In genomic region chr6:53499094-53499493, GRCh38 we compare ENCODE assay signal across 33 cellular contexts.
"Had no signal": no experiment of that assay in that cellular context is flagged by ENCODE, and none has a peak within 500 bp of the region (broad histone marks: within the 10 kb centered on the region; RNA-seq: fewer than 3 reads in every experiment).

No MANE protein-coding gene starts in this region.

- H3K27ac Mint-ChIP-seq: activated CD4-positive, alpha-beta memory T cell treated with anti-CD3 and anti-CD28 coated beads for 36 hours; activated CD4-positive, alpha-beta T cell treated with anti-CD3 and anti-CD28 coated beads for 36 hours; activated CD4-positive, alpha-beta T cell treated with anti-CD3 and anti-CD28 coated beads, Interleukin-2, amount 10 ng/mL, durations not matched to agents 24 days and 14 days; activated CD8-positive, alpha-beta memory T cell treated with anti-CD3 and anti-CD28 coated beads, Interleukin-2, amount 10 ng/mL, durations not matched to agents 7 days and 5 days; activated CD8-positive, alpha-beta T cell treated with anti-CD3 and anti-CD28 coated beads, Interleukin-2, amount 10 ng/mL, durations not matched to agents 7 days and 5 days; activated naive CD4-positive, alpha-beta T cell treated with anti-CD3 and anti-CD28 coated beads, Interleukin-2, amount 10 ng/mL, durations not matched to agents 7 days and 5 days; activated naive CD4-positive, alpha-beta T cell treated with anti-CD3 and anti-CD28 coated beads, Interleukin-2, amount 50 U/mL, for 72 hours; activated naive CD8-positive, alpha-beta T cell treated with anti-CD3 and anti-CD28 coated beads, Interleukin-2, amount 10 ng/mL, durations not matched to agents 7 days and 5 days; activated T-helper 1 cell treated with anti-CD3 and anti-CD28 coated beads, Interleukin-12 subunit alpha, Interleukin-12 subunit beta, Interleukin-2, Interleukin-4 antibody, amounts not matched to agents 30 ng/mL and 10 ng/mL and 1 ng/mL, durations not matched to agents 14 hours and 24 hours and 36 hours; activated T-helper 2 cell treated with anti-CD3 and anti-CD28 coated beads, Interferon-gamma antibody, Interleukin-2, Interleukin-4, amounts not matched to agents 10 μg/mL and 5 μg/mL and 100 μg/mL, durations not matched to agents 14 hours and 24 hours and 36 hours; brain; endodermal cell; T-helper 1 cell treated with Interleukin-12 subunit alpha and Interleukin-12 subunit beta and Interleukin-4 antibody, amounts not matched to agents 30 μg/mL and 1 μg/mL, for 36 hours had no signal

- H3K27ac ChIP-seq: ascending aorta, breast epithelium, cardiac muscle cell, colonic mucosa, foreskin keratinocyte, heart right ventricle, hepatocyte had no signal

- ATAC-seq: activated CD4-positive, alpha-beta T cell treated with anti-CD3 and anti-CD28 coated beads for 36 hours; activated CD8-positive, alpha-beta memory T cell treated with anti-CD3 and anti-CD28 coated beads, Interleukin-2, amount 10 ng/mL, durations not matched to agents 7 days and 5 days; activated CD8-positive, alpha-beta T cell treated with anti-CD3 and anti-CD28 coated beads, Interleukin-2, amount 10 ng/mL, durations not matched to agents 7 days and 5 days; activated naive CD4-positive, alpha-beta T cell treated with anti-CD3 and anti-CD28 coated beads, Interleukin-2, amount 50 U/mL, for 72 hours; foreskin keratinocyte; gastroesophageal sphincter; heart right ventricle had no signal

- H3K36me3 Mint-ChIP-seq: activated naive CD4-positive, alpha-beta T cell treated with anti-CD3 and anti-CD28 coated beads, Interleukin-2, amount 50 U/mL, for 72 hours had no signal

- DNase-seq: activated CD4-positive, alpha-beta memory T cell treated with anti-CD3 and anti-CD28 coated beads for 36 hours; activated CD4-positive, alpha-beta T cell treated with anti-CD3 and anti-CD28 coated beads for 36 hours; activated CD4-positive, alpha-beta T cell treated with anti-CD3 and anti-CD28 coated beads, Interleukin-2, amount 10 ng/mL, durations not matched to agents 24 days and 14 days; activated CD4-positive, CD25-positive, alpha-beta regulatory T cell; activated CD4-positive, CD25-positive, alpha-beta regulatory T cell treated with anti-CD3 and anti-CD28 coated beads, Interleukin-2, amount 50 U/mL, for 72 hours; activated CD8-positive, alpha-beta memory T cell treated with anti-CD3 and anti-CD28 coated beads, Interleukin-2, amount 10 ng/mL, durations not matched to agents 7 days and 5 days; activated CD8-positive, alpha-beta memory T cell treated with anti-CD3 and anti-CD28 coated beads, Interleukin-2, amount 50 U/mL, for 4 hours; activated CD8-positive, alpha-beta T cell treated with anti-CD3 and anti-CD28 coated beads, Interleukin-2, amount 10 ng/mL, durations not matched to agents 7 days and 5 days; activated effector memory CD4-positive, alpha-beta T cell treated with anti-CD3 and anti-CD28 coated beads, Interleukin-2, amount 50 U/mL, for 16 hours; activated naive CD4-positive, alpha-beta T cell; activated naive CD4-positive, alpha-beta T cell treated with anti-CD3 and anti-CD28 coated beads, Interleukin-2, amount 10 ng/mL, durations not matched to agents 7 days and 5 days; activated naive CD8-positive, alpha-beta T cell treated with anti-CD3 and anti-CD28 coated beads, Interleukin-2, amount 10 ng/mL, durations not matched to agents 7 days and 5 days; activated T-cell treated with anti-CD3 and anti-CD28 coated beads, Interleukin-2, amount 50 U/mL, for 1 hour; activated T-cell treated with anti-CD3 and anti-CD28 coated beads, Interleukin-2, amount 50 U/mL, for 48 hours; central memory CD4-positive, alpha-beta T cell; cerebellar nuclear complex; colonic mucosa; effector memory CD4-positive, alpha-beta T cell; endodermal cell; foreskin keratinocyte; heart right ventricle; T1000 had no signal

- H3K27me3 ChIP-seq: ascending aorta, breast epithelium, cardiac muscle cell, colonic mucosa, esophagus muscularis mucosa, foreskin keratinocyte, gastroesophageal sphincter, heart right ventricle, hepatocyte had no signal

- H3K27me3 Mint-ChIP-seq: activated CD4-positive, alpha-beta memory T cell treated with anti-CD3 and anti-CD28 coated beads for 36 hours; activated CD4-positive, alpha-beta T cell treated with anti-CD3 and anti-CD28 coated beads, Interleukin-2, amount 10 ng/mL, durations not matched to agents 24 days and 14 days; activated CD8-positive, alpha-beta memory T cell treated with anti-CD3 and anti-CD28 coated beads, Interleukin-2, amount 10 ng/mL, durations not matched to agents 7 days and 5 days; activated naive CD4-positive, alpha-beta T cell treated with anti-CD3 and anti-CD28 coated beads, Interleukin-2, amount 10 ng/mL, durations not matched to agents 7 days and 5 days; activated naive CD8-positive, alpha-beta T cell treated with anti-CD3 and anti-CD28 coated beads, Interleukin-2, amount 10 ng/mL, durations not matched to agents 7 days and 5 days; brain had no signal

- H3K36me3 ChIP-seq: breast epithelium had no signal

- H3K4me1 Mint-ChIP-seq: activated CD4-positive, alpha-beta T cell treated with anti-CD3 and anti-CD28 coated beads, Interleukin-2, amount 10 ng/mL, durations not matched to agents 24 days and 14 days; activated CD8-positive, alpha-beta memory T cell treated with anti-CD3 and anti-CD28 coated beads, Interleukin-2, amount 10 ng/mL, durations not matched to agents 7 days and 5 days; activated naive CD4-positive, alpha-beta T cell treated with anti-CD3 and anti-CD28 coated beads, Interleukin-2, amount 10 ng/mL, durations not matched to agents 7 days and 5 days; activated naive CD8-positive, alpha-beta T cell treated with anti-CD3 and anti-CD28 coated beads, Interleukin-2, amount 10 ng/mL, durations not matched to agents 7 days and 5 days; brain had no signal

- H3K9me3 ChIP-seq: ascending aorta, breast epithelium, colonic mucosa, esophagus muscularis mucosa, gastroesophageal sphincter, heart right ventricle had no signal

- H3K4me3 Mint-ChIP-seq: activated CD4-positive, alpha-beta memory T cell treated with anti-CD3 and anti-CD28 coated beads for 36 hours; activated CD4-positive, alpha-beta T cell treated with anti-CD3 and anti-CD28 coated beads for 36 hours; activated CD4-positive, alpha-beta T cell treated with anti-CD3 and anti-CD28 coated beads, Interleukin-2, amount 10 ng/mL, durations not matched to agents 24 days and 14 days; activated CD8-positive, alpha-beta memory T cell treated with anti-CD3 and anti-CD28 coated beads, Interleukin-2, amount 10 ng/mL, durations not matched to agents 7 days and 5 days; activated CD8-positive, alpha-beta T cell treated with anti-CD3 and anti-CD28 coated beads, Interleukin-2, amount 10 ng/mL, durations not matched to agents 7 days and 5 days; activated naive CD4-positive, alpha-beta T cell treated with anti-CD3 and anti-CD28 coated beads, Interleukin-2, amount 10 ng/mL, durations not matched to agents 7 days and 5 days; activated naive CD8-positive, alpha-beta T cell treated with anti-CD3 and anti-CD28 coated beads, Interleukin-2, amount 10 ng/mL, durations not matched to agents 7 days and 5 days; activated T-helper 1 cell treated with anti-CD3 and anti-CD28 coated beads, Interleukin-12 subunit alpha, Interleukin-12 subunit beta, Interleukin-2, Interleukin-4 antibody, amounts not matched to agents 30 ng/mL and 10 ng/mL and 1 ng/mL, durations not matched to agents 14 hours and 24 hours and 36 hours; brain; endodermal cell; T-helper 1 cell treated with Interleukin-12 subunit alpha and Interleukin-12 subunit beta and Interleukin-4 antibody, amounts not matched to agents 30 μg/mL and 1 μg/mL, for 36 hours had no signal

- H3K4me1 ChIP-seq: ascending aorta, breast epithelium, colonic mucosa had no signal

- H3K4me3 ChIP-seq: ascending aorta, breast epithelium, cardiac muscle cell, colonic mucosa, esophagus muscularis mucosa, gastroesophageal sphincter, heart right ventricle, hepatocyte had no signal

- H3K9me3 Mint-ChIP-seq: activated CD4-positive, alpha-beta memory T cell treated with anti-CD3 and anti-CD28 coated beads for 36 hours; activated CD4-positive, alpha-beta T cell treated with anti-CD3 and anti-CD28 coated beads, Interleukin-2, amount 10 ng/mL, durations not matched to agents 24 days and 14 days; activated naive CD4-positive, alpha-beta T cell treated with anti-CD3 and anti-CD28 coated beads, Interleukin-2, amount 10 ng/mL, durations not matched to agents 7 days and 5 days; activated naive CD4-positive, alpha-beta T cell treated with anti-CD3 and anti-CD28 coated beads, Interleukin-2, amount 50 U/mL, for 72 hours; activated naive CD8-positive, alpha-beta T cell treated with anti-CD3 and anti-CD28 coated beads, Interleukin-2, amount 10 ng/mL, durations not matched to agents 7 days and 5 days; activated T-helper 1 cell treated with anti-CD3 and anti-CD28 coated beads, Interleukin-12 subunit alpha, Interleukin-12 subunit beta, Interleukin-2, Interleukin-4 antibody, amounts not matched to agents 30 ng/mL and 10 ng/mL and 1 ng/mL, durations not matched to agents 14 hours and 24 hours and 36 hours; activated T-helper 2 cell treated with anti-CD3 and anti-CD28 coated beads, Interferon-gamma antibody, Interleukin-2, Interleukin-4, amounts not matched to agents 10 μg/mL and 5 μg/mL and 100 μg/mL, durations not matched to agents 14 hours and 24 hours and 36 hours; brain; endodermal cell; T-helper 1 cell treated with Interleukin-12 subunit alpha and Interleukin-12 subunit beta and Interleukin-4 antibody, amounts not matched to agents 30 μg/mL and 1 μg/mL, for 36 hours had no signal
